Comparison of ENCODE assay signal across 8 cellular contexts in the genomic region with DNA sequence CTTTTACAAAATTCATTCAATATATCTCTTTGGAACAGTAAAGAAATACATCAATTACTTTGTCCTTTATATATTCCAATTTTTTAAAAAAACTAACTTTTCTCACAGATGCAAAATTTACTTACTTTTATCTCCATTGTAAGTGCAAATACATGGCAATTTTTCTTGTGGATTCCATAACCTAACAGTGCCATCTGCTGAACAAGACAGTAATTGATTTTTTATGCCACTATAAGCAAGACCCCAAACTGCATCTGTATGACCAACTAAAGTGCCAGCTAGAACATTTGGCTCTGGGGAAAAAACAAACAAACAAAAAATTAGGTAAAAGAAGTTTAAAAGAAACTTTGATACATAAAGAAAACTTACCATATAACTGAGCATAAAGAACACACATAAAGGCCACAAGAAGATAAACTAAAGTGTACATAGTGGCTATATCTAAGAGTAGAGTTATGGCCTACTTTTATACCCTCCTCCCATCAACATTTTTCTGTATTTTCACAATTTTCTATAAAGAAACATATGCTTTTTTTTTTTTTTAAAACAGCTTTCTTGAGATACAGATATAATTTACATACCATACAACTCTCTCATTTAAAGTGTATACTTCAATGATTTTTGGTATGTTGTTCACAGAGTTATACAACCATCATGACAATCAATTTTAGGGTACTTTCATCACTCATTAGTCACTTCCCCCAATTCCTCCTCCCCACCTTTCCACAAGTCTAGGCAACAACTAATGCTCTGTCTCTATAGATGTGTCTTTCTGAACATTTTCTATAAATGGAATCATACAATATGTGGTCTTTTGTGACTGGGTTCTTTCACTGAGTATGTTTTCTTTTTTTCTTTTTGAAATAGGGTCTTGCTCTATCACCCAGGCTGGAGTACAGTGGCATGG. TPM values are rescaled to one million over a fixed set of nuclear protein-coding genes. Genes with fewer than 3 reads are reported as not detected.
DNase-seq lines count a peak whose midpoint lies in the region; ATAC-seq lines count a peak whose summit lies in the region.

No MANE protein-coding gene starts in this region.

- H3K27me3 ChIP-seq in adipocyte (replicated peaks; ENCODE audit: control insufficient read depth, insufficient read depth, low read length) = no peaks in the 10 kb centered on the region

- peaks cover 83% of the 10 kb centered on the region for H3K36me3 ChIP-seq in adipocyte (ENCODE audit: control insufficient read depth, insufficient read depth, low read length, severe bottlenecking)

- H3K9ac ChIP-seq in adipocyte (ENCODE audit: low read length) = no peak overlapping the region

- no peaks in the 10 kb centered on the region for H3K9me3 ChIP-seq in adipocyte (ENCODE audit: control insufficient read depth, low read length)

- intact Hi-C loops in left ventricle myocardium superior (cut with micrococcal nuclease) = loop anchor here (10.0 kb wide), 1 partner anchor 252 kb away; no protein-coding TSS in a partner anchor

- ATAC-seq in GM18873 (IDR thresholded peaks at IDR 0.05; ENCODE audit: low FRiP score, unreplicated experiment) (no peak), left ventricle myocardium superior (no peak)

- no peak overlapping the region for H3K4me3 ChIP-seq in adipocyte (ENCODE audit: low read length)

- DNase-seq in DMS79 treated with DMSO at 0.1 percent for 48 hours (lab: John Stamatoyannopoulos, UW) (peak; percentile 26), HT1080 (ENCODE audit: low read depth) (peak; percentile 39), adipocyte (ENCODE audit: low read depth) (peak; percentile 42), lung microvascular endothelial cell (ENCODE audit: low read depth in 2 of 2) (peak; percentile 19 to 60), GM19240 (ENCODE audit: insufficient read length, low spot score) (no peak), left ventricle myocardium superior (no peak)
- DNase-seq in stimulated activated CD4-positive, alpha-beta T cell treated with anti-CD3 and anti-CD28 coated beads, Interleukin-15, amount 100 ng/mL, for 24 hours = no peak

- H3K4me1 ChIP-seq in adipocyte (ENCODE audit: control insufficient read depth, insufficient read depth, low read length) = no peaks in the 10 kb centered on the region

RNA-seq across cellular contexts. Expression of a gene that starts 32.6 kb away (rescaled TPM):
- total RNA-seq in HT1080 (2014; rRNA removed; shearing (Covaris generic)) = 3.7 and 5.2 TPM in 2 replicates
- 4.2 and 4.8 TPM in 2 replicates for polyA plus RNA-seq in HT1080 (2015; cell fraction: cytosol; rRNA removed)
- polyA plus RNA-seq in HT1080 (2015; cell fraction: nucleus; rRNA removed) = 6.3 and 7.0 TPM in 2 replicates
- total RNA-seq in lung microvascular endothelial cell (0.99 and 1.5 TPM in 2 replicates), left ventricle myocardium superior (0.50 TPM)

Comparison
In these comparisons a context has a peak if more than half of its experiments do, and no peak if none do; other contexts are left out.
1. DNase-seq: peak in DMS79 treated with DMSO at 0.1 percent for 48 hours (single experiment), HT1080 (single experiment), adipocyte (single experiment) and lung microvascular endothelial cell (2 of 2); none in stimulated activated CD4-positive, alpha-beta T cell treated with anti-CD3 and anti-CD28 coated beads, Interleukin-15, amount 100 ng/mL, for 24 hours (single experiment), GM19240 (single experiment) and left ventricle myocardium superior (single experiment).